In the genomic region with DNA sequence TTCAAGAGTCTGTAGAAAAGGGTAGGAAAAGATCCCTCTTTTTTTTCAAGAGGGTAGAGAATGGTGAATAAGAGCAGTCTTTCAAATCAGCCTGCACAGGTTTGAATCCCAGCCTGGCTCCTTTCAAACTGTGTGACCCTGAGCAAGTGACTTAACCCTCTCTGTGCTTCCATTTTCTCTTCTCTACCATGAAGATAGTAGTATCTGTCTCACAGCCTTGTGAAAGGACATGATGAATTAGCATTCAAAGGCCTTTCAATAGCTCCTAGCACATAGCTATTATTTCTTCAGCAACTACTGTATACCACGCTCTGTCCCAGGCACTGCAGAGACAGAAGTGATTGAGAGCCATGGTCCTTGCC, we compare ENCODE assay signal across 16 cellular contexts. TPM values are rescaled to one million over a fixed set of nuclear protein-coding genes. Genes with fewer than 3 reads are reported as not detected.
DNase-seq lines count a peak whose midpoint lies in the region; ATAC-seq and TF ChIP-seq lines count a peak whose summit lies in the region.
"Had no signal": no experiment of that assay in that cellular context is flagged by ENCODE, and none has a peak within 500 bp of the region (broad histone marks: within the 10 kb centered on the region; RNA-seq: fewer than 3 reads in every experiment).

No MANE protein-coding gene starts in this region.

- no peaks in the 10 kb centered on the region for H3K4me1 Mint-ChIP-seq in activated T-helper 17 cell treated with anti-CD3 and anti-CD28 coated beads, Interleukin-2, amount 50 U/mL, for 72 hours
- H3K4me1 Mint-ChIP-seq: stimulated activated memory B cell treated with anti-CD40 and anti-IgM and Interleukin-4, amounts not matched to agents 10 μg/mL and 1 μg/mL and 100 μg/mL, for 72 hours had no signal

- no peak for TF ChIP-seq POLR2A in prostate gland (IDR thresholded peaks at IDR 0.05)

- peak overlapping the region; percentile 70 for H3K9ac ChIP-seq in SK-N-MC (ENCODE audit: insufficient read length)

- no peaks in the 10 kb centered on the region for H3K9me3 ChIP-seq in BE2C
- H3K9me3 ChIP-seq in SK-N-MC (ENCODE audit: low read depth, low read length) = no peaks in the 10 kb centered on the region
- no peaks in the 10 kb centered on the region for H3K9me3 ChIP-seq in prostate gland

- no peaks in the 10 kb centered on the region for H3K9me3 Mint-ChIP-seq in activated T-helper 17 cell treated with anti-CD3 and anti-CD28 coated beads, Interleukin-2, amount 50 U/mL, for 72 hours
- H3K9me3 Mint-ChIP-seq: activated naive CD4-positive, alpha-beta T cell treated with anti-CD3 and anti-CD28 coated beads for 36 hours; stimulated activated memory B cell treated with anti-CD40 and anti-IgM and Interleukin-4, amounts not matched to agents 10 μg/mL and 1 μg/mL and 100 μg/mL, for 72 hours had no signal

- no peaks in the 10 kb centered on the region for H3K36me3 Mint-ChIP-seq in activated T-helper 17 cell treated with anti-CD3 and anti-CD28 coated beads, Interleukin-2, amount 50 U/mL, for 72 hours (ENCODE audit: low read depth)
- H3K36me3 Mint-ChIP-seq: stimulated activated memory B cell treated with anti-CD40 and anti-IgM and Interleukin-4, amounts not matched to agents 10 μg/mL and 1 μg/mL and 100 μg/mL, for 72 hours had no signal

- peak overlapping the region; percentile 98 for H3K27ac ChIP-seq in SK-N-MC
- H3K27ac ChIP-seq in prostate gland = peak overlapping the region; percentile 34 to 51
- H3K27ac ChIP-seq: VCaP had no signal

- DNase-seq in BE2C = no peak
- DNase-seq in SK-N-MC (ENCODE audit: low read depth, low spot score) = no peak
- DNase-seq in fibroblast of pulmonary artery (ENCODE audit: low read depth) = no peak
- DNase-seq in prostate gland (ENCODE audit: low spot score) = no peak
- DNase-seq in T-helper 1 cell = no peak
- no peak for DNase-seq in stimulated activated CD4-positive, alpha-beta T cell treated with anti-CD3 and anti-CD28 coated beads, Interleukin-4, amount 100 ng/mL, for 4 hours
- no peak for DNase-seq in HT-29 (ENCODE audit: low spot score)
- DNase-seq: activated naive CD4-positive, alpha-beta T cell treated with anti-CD3 and anti-CD28 coated beads for 36 hours; NCI-H1436 treated with DMSO at 0.1 percent for 48 hours; OCI-M1 had no signal

- H3K27me3 ChIP-seq in BE2C (no peaks in the 10 kb centered on the region), prostate gland (replicated peaks; ENCODE audit: insufficient read depth) (no peaks in the 10 kb centered on the region)

- no peaks in the 10 kb centered on the region for H3K36me3 ChIP-seq in BE2C
- H3K36me3 ChIP-seq in SK-N-MC (ENCODE audit: insufficient read depth, low read length) = no peaks in the 10 kb centered on the region
- no peaks in the 10 kb centered on the region for H3K36me3 ChIP-seq in prostate gland

- TF ChIP-seq CTCF in BE2C (IDR thresholded peaks at IDR 0.05; ENCODE audit: low read depth, low read length) = no peak
- TF ChIP-seq CTCF in fibroblast of pulmonary artery (IDR thresholded peaks at IDR 0.05; ENCODE audit: low read length, missing control alignments) = no peak
- no peak for TF ChIP-seq CTCF in prostate gland (IDR thresholded peaks at IDR 0.05)

- H3K27me3 Mint-ChIP-seq in activated T-helper 17 cell treated with anti-CD3 and anti-CD28 coated beads, Interleukin-2, amount 50 U/mL, for 72 hours = peaks cover 29% of the 10 kb centered on the region

- no peak for ATAC-seq in activated T-helper 17 cell treated with anti-CD3 and anti-CD28 coated beads, Interleukin-2, amount 50 U/mL, for 72 hours (replicated peaks)
- ATAC-seq: stimulated activated memory B cell treated with anti-CD40 and anti-IgM and Interleukin-4, amounts not matched to agents 10 μg/mL and 1 μg/mL and 100 μg/mL, for 72 hours had no signal

- H3K4me3 ChIP-seq in BE2C (ENCODE audit: low read depth, low read length) (peak overlapping the region; percentile 50), SK-N-MC (peak overlapping the region; percentile 77), fibroblast of pulmonary artery (replicated peaks; ENCODE audit: low read depth, low read length) (peak overlapping the region; percentile 44), prostate gland (no peak overlapping the region)

- H3K4me3 Mint-ChIP-seq in activated T-helper 17 cell treated with anti-CD3 and anti-CD28 coated beads, Interleukin-2, amount 50 U/mL, for 72 hours = no peak overlapping the region
- H3K4me3 Mint-ChIP-seq: activated naive CD4-positive, alpha-beta T cell treated with anti-CD3 and anti-CD28 coated beads for 36 hours; stimulated activated memory B cell treated with anti-CD40 and anti-IgM and Interleukin-4, amounts not matched to agents 10 μg/mL and 1 μg/mL and 100 μg/mL, for 72 hours had no signal

- H3K4me1 ChIP-seq in BE2C (peaks cover 38% of the 10 kb centered on the region), prostate gland (replicated peaks) (no peaks in the 10 kb centered on the region)

- no peak overlapping the region for H3K27ac Mint-ChIP-seq in activated T-helper 17 cell treated with anti-CD3 and anti-CD28 coated beads, Interleukin-2, amount 50 U/mL, for 72 hours
- H3K27ac Mint-ChIP-seq: activated naive CD4-positive, alpha-beta T cell treated with anti-CD3 and anti-CD28 coated beads for 36 hours; stimulated activated memory B cell treated with anti-CD40 and anti-IgM and Interleukin-4, amounts not matched to agents 10 μg/mL and 1 μg/mL and 100 μg/mL, for 72 hours had no signal

- 56% methylated on average over 1 of the region's 1 CpG for WGBS in prostate gland

- intact Hi-C loops in prostate gland (cut with DNase I) = no loop called here

RNA-seq across cellular contexts. Expression of a gene that starts 25.4 kb away (rescaled TPM):
- not detected for polyA plus RNA-seq in BE2C (2012; ENCODE audit: insufficient read depth, insufficient read length, low read depth)
- total RNA-seq in prostate gland = not detected
- total RNA-seq in HT-29 (2014; rRNA removed; shearing (Covaris generic)) = not detected in 2 replicates
- not detected for total RNA-seq in activated T-helper 17 cell treated with anti-CD3 and anti-CD28 coated beads, Interleukin-2, amount 50 U/mL, for 72 hours
- total RNA-seq: activated naive CD4-positive, alpha-beta T cell treated with anti-CD3 and anti-CD28 coated beads for 36 hours; H4; myocyte; NCI-H460 had no signal

Comparison
In these comparisons a context has a peak if more than half of its experiments do, and no peak if none do; other contexts are left out.
1. H3K4me3 ChIP-seq: peak in BE2C (single experiment), SK-N-MC (single experiment) and fibroblast of pulmonary artery (single experiment); none in prostate gland (0 of 2).